23 cellular contexts compared by ENCODE assay signal in the genomic region with DNA sequence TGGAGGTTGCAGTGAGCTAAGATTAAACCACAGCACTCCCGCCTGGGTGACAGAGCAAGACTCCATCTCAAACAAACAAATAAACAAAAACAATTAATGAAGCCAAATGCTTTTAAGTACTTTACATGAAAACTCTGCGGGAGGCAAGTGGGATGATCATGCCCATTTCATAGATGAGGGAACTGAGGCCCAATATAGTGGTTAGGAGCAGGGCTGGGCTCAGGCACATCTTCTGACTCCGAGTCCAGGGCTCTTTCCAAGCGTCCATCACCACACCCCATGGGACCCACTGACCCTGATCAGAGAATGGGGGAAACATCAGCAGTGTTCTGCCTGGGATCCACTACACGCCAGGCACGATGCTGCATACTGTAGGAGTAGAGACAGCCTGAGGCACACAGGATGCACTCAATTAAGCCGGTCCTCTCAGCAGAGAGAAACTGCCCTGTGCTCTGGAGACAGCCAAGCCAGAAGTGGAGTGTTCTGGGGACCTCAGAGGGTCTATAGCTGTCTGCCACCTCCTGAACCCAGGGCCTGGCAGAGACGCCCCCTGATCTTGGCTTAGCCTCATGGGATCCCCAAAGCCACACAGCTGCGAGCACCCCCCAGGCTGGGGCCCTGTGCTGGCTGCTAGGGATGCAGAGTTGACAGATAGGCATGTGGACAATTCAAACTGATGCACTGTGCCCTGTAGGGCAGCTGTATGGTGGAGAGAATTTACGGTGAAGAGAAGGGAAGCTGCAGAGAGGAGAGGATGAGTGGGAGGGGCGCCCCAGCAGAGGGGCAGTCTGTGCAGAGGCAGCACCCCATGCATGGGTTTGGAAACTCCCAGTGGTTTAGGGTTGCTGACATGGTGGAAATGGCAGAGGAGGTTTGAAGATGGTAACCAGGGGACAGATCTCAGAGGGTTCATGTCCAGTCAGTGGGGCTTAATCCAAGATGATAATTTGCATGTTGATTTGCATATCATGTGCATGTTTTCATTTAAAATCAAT. TPM values are rescaled to one million over a fixed set of nuclear protein-coding genes. Genes with fewer than 3 reads are reported as not detected.
DNase-seq lines count a peak whose midpoint lies in the region; ATAC-seq and TF ChIP-seq lines count a peak whose summit lies in the region.
"Had no signal": no experiment of that assay in that cellular context is flagged by ENCODE, and none has a peak within 500 bp of the region (broad histone marks: within the 10 kb centered on the region; RNA-seq: fewer than 3 reads in every experiment).

No MANE protein-coding gene starts in this region.

- H3K79me2 ChIP-seq in KMS-11 (ENCODE audit: insufficient read depth, low read depth) (no peaks in the 10 kb centered on the region), osteoblast (ENCODE audit: insufficient read depth, low read length) (no peaks in the 10 kb centered on the region)

- intact Hi-C loops in activated T-helper 1 cell treated with anti-CD3 and anti-CD28 coated beads, Interleukin-12 subunit alpha, Interleukin-12 subunit beta, Interleukin-2, Interleukin-4 antibody, amounts not matched to agents 30 ng/mL and 10 ng/mL and 1 ng/mL, durations not matched to agents 14 hours and 24 hours and 36 hours (cut with micrococcal nuclease): loop anchor here (1.0 kb wide), 1 partner anchor 33 kb away; no protein-coding TSS in a partner anchor

- H3K9me3 Mint-ChIP-seq in activated CD8-positive, alpha-beta memory T cell treated with anti-CD3 and anti-CD28 coated beads, Interleukin-2, amount 10 ng/mL, durations not matched to agents 7 days and 5 days (ENCODE audit: low read depth): no peaks in the 10 kb centered on the region
- no peaks in the 10 kb centered on the region for H3K9me3 Mint-ChIP-seq in activated T-helper 1 cell treated with anti-CD3 and anti-CD28 coated beads, Interleukin-12 subunit alpha, Interleukin-12 subunit beta, Interleukin-2, Interleukin-4 antibody, amounts not matched to agents 30 ng/mL and 10 ng/mL and 1 ng/mL, durations not matched to agents 14 hours and 24 hours and 36 hours
- H3K9me3 Mint-ChIP-seq: stimulated activated naive CD8-positive, alpha-beta T cell treated with anti-CD3 and anti-CD28 coated beads, Interleukin-15, Interleukin-2, amounts not matched to agents 100 ng/mL and 50 ng/mL, for 24 hours had no signal

- H3K27ac ChIP-seq in KMS-11 (peak overlapping the region; percentile 24; the same call in 1 of the 2 replicates), osteoblast (ENCODE audit: low read depth, low read length) (no peak overlapping the region)
- H3K27ac ChIP-seq: brain microvascular endothelial cell, RWPE1, skin epidermis, thyroid gland had no signal

- H3K4me1 Mint-ChIP-seq in activated CD8-positive, alpha-beta memory T cell treated with anti-CD3 and anti-CD28 coated beads, Interleukin-2, amount 10 ng/mL, durations not matched to agents 7 days and 5 days: peaks cover 7% of the 10 kb centered on the region
- H3K4me1 Mint-ChIP-seq in activated T-helper 1 cell treated with anti-CD3 and anti-CD28 coated beads, Interleukin-12 subunit alpha, Interleukin-12 subunit beta, Interleukin-2, Interleukin-4 antibody, amounts not matched to agents 30 ng/mL and 10 ng/mL and 1 ng/mL, durations not matched to agents 14 hours and 24 hours and 36 hours (ENCODE audit: low read depth): peaks cover 36% of the 10 kb centered on the region

- no peaks in the 10 kb centered on the region for H3K36me3 Mint-ChIP-seq in activated CD8-positive, alpha-beta memory T cell treated with anti-CD3 and anti-CD28 coated beads, Interleukin-2, amount 10 ng/mL, durations not matched to agents 7 days and 5 days
- no peaks in the 10 kb centered on the region for H3K36me3 Mint-ChIP-seq in activated T-helper 1 cell treated with anti-CD3 and anti-CD28 coated beads, Interleukin-12 subunit alpha, Interleukin-12 subunit beta, Interleukin-2, Interleukin-4 antibody, amounts not matched to agents 30 ng/mL and 10 ng/mL and 1 ng/mL, durations not matched to agents 14 hours and 24 hours and 36 hours (ENCODE audit: low read depth)

- no peaks in the 10 kb centered on the region for H3K36me3 ChIP-seq in KMS-11 (ENCODE audit: insufficient read depth)
- H3K36me3 ChIP-seq in osteoblast (ENCODE audit: insufficient read depth, low read length): no peaks in the 10 kb centered on the region
- H3K36me3 ChIP-seq: brain microvascular endothelial cell, thyroid gland had no signal

- H3K27ac Mint-ChIP-seq in activated CD8-positive, alpha-beta memory T cell treated with anti-CD3 and anti-CD28 coated beads, Interleukin-2, amount 10 ng/mL, durations not matched to agents 7 days and 5 days: no peak overlapping the region
- peak overlapping the region; percentile 77 for H3K27ac Mint-ChIP-seq in activated T-helper 1 cell treated with anti-CD3 and anti-CD28 coated beads, Interleukin-12 subunit alpha, Interleukin-12 subunit beta, Interleukin-2, Interleukin-4 antibody, amounts not matched to agents 30 ng/mL and 10 ng/mL and 1 ng/mL, durations not matched to agents 14 hours and 24 hours and 36 hours

- H3K27me3 ChIP-seq in KMS-11 (ENCODE audit: insufficient read depth, low read depth): no peaks in the 10 kb centered on the region
- peaks cover 14% of the 10 kb centered on the region for H3K27me3 ChIP-seq in osteoblast (ENCODE audit: insufficient read depth, low read length)
- H3K27me3 ChIP-seq: thyroid gland had no signal

- H3K9me3 ChIP-seq in osteoblast (ENCODE audit: low read depth, low read length): no peaks in the 10 kb centered on the region
- H3K9me3 ChIP-seq: thyroid gland had no signal

- H3K4me3 ChIP-seq in KMS-11 (IDR thresholded peaks at IDR 0.05; ENCODE audit: insufficient read depth, low read depth, low read length) (no peak overlapping the region), osteoblast (ENCODE audit: insufficient read depth, low read length) (no peak overlapping the region)
- H3K4me3 ChIP-seq: skin epidermis, thyroid gland had no signal

- H3K4me1 ChIP-seq in KMS-11 (ENCODE audit: low read depth, poor library complexity, severe bottlenecking): peaks cover 23% of the 10 kb centered on the region
- no peaks in the 10 kb centered on the region for H3K4me1 ChIP-seq in osteoblast (ENCODE audit: insufficient read depth, low read length)
- H3K4me1 ChIP-seq: thyroid gland had no signal

- H4K20me1 ChIP-seq in KMS-11 (ENCODE audit: insufficient read depth) (no peaks in the 10 kb centered on the region), osteoblast (ENCODE audit: insufficient read depth, low read length) (no peaks in the 10 kb centered on the region)

- H3K4me2 ChIP-seq in KMS-11 (peak overlapping the region; percentile 58), osteoblast (ENCODE audit: insufficient read depth, low read length) (no peak overlapping the region)

- peaks cover 2% of the 10 kb centered on the region for H3K27me3 Mint-ChIP-seq in activated CD8-positive, alpha-beta memory T cell treated with anti-CD3 and anti-CD28 coated beads, Interleukin-2, amount 10 ng/mL, durations not matched to agents 7 days and 5 days
- peaks cover 9% of the 10 kb centered on the region for H3K27me3 Mint-ChIP-seq in activated T-helper 1 cell treated with anti-CD3 and anti-CD28 coated beads, Interleukin-12 subunit alpha, Interleukin-12 subunit beta, Interleukin-2, Interleukin-4 antibody, amounts not matched to agents 30 ng/mL and 10 ng/mL and 1 ng/mL, durations not matched to agents 14 hours and 24 hours and 36 hours (ENCODE audit: insufficient read depth)

- no peak overlapping the region for H3K9ac ChIP-seq in KMS-11

- CTCF ChIA-PET in activated CD8-positive, alpha-beta memory T cell treated with anti-CD3 and anti-CD28 coated beads, Interleukin-2, amount 10 ng/mL, durations not matched to agents 7 days and 5 days (lab: Charles Lee): interaction anchor here (1.3 to 1.4 kb wide), 2 partner anchors 9 to 28 kb away, joined by 5 to 6 read pairs; partner anchors contain the start of gene DNPH1

- TF ChIP-seq CTCF in KMS-11 (conservative IDR thresholded peaks at IDR 0.05; ENCODE audit: low read depth, low read length) (no peak), osteoblast (IDR thresholded peaks at IDR 0.05; ENCODE audit: extremely low read depth, low read depth, low read length) (no peak)

- no peak for ATAC-seq in activated CD8-positive, alpha-beta memory T cell treated with anti-CD3 and anti-CD28 coated beads, Interleukin-2, amount 10 ng/mL, durations not matched to agents 7 days and 5 days
- ATAC-seq: left cardiac atrium had no signal

- peak overlapping the region; percentile 58; the same call in 1 of the 2 replicates for H2AFZ ChIP-seq in KMS-11 (ENCODE audit: low read depth)
- no peak overlapping the region for H2AFZ ChIP-seq in osteoblast (ENCODE audit: low read length)

- no peak overlapping the region for H3K4me3 Mint-ChIP-seq in activated CD8-positive, alpha-beta memory T cell treated with anti-CD3 and anti-CD28 coated beads, Interleukin-2, amount 10 ng/mL, durations not matched to agents 7 days and 5 days
- H3K4me3 Mint-ChIP-seq in activated T-helper 1 cell treated with anti-CD3 and anti-CD28 coated beads, Interleukin-12 subunit alpha, Interleukin-12 subunit beta, Interleukin-2, Interleukin-4 antibody, amounts not matched to agents 30 ng/mL and 10 ng/mL and 1 ng/mL, durations not matched to agents 14 hours and 24 hours and 36 hours: peak overlapping the region; percentile 61
- H3K4me3 Mint-ChIP-seq: stimulated activated naive CD8-positive, alpha-beta T cell treated with anti-CD3 and anti-CD28 coated beads, Interleukin-15, Interleukin-2, amounts not matched to agents 100 ng/mL and 50 ng/mL, for 24 hours had no signal

- peak; percentile 53 for DNase-seq in activated CD8-positive, alpha-beta memory T cell treated with anti-CD3 and anti-CD28 coated beads for 24 hours
- DNase-seq in activated CD8-positive, alpha-beta memory T cell treated with anti-CD3 and anti-CD28 coated beads, Interleukin-2, amount 10 ng/mL, durations not matched to agents 7 days and 5 days: no peak
- DNase-seq in activated T-helper 1 cell treated with anti-CD3 and anti-CD28 coated beads, Interleukin-12 subunit alpha, Interleukin-12 subunit beta, Interleukin-2, Interleukin-4 antibody, amounts not matched to agents 30 ng/mL and 10 ng/mL and 1 ng/mL, durations not matched to agents 14 hours and 24 hours and 36 hours (ENCODE audit: low spot score): no peak
- peak; percentile 60 for DNase-seq in osteoblast (ENCODE audit: insufficient read length, low spot score, missing footprints)
- DNase-seq in stimulated activated CD4-positive, alpha-beta T cell treated with anti-CD3 and anti-CD28 coated beads, Interleukin-1b, Interleukin-23, amount 100 ng/mL, for 48 hours: no peak
- DNase-seq in HuH-7.5 (ENCODE audit: low spot score): no peak
- DNase-seq in NOMO-1 treated with dmso at 0.1 percent for 144 hours (lab: John Stamatoyannopoulos, UW; ENCODE audit: unreplicated experiment): no peak
- DNase-seq: ACHN; brain microvascular endothelial cell; effector CD4-positive, alpha-beta T cell; Kasumi-1; left cardiac atrium; mesenchymal stem cell; NCI-H510A treated with DMSO at 0.1 percent for 48 hours; nucleus accumbens; thyroid gland had no signal

RNA-seq across cellular contexts. Expression of gene TTBK1, which starts 13.7 kb away (rescaled TPM):
- under 1 TPM; 0.20 to 0.80 TPM for total RNA-seq in activated CD8-positive, alpha-beta memory T cell treated with anti-CD3 and anti-CD28 coated beads, Interleukin-2, amount 10 ng/mL, durations not matched to agents 7 days and 5 days
- 1.7 and 2.0 TPM in 2 replicates for total RNA-seq in activated T-helper 1 cell treated with anti-CD3 and anti-CD28 coated beads, Interleukin-12 subunit alpha, Interleukin-12 subunit beta, Interleukin-2, Interleukin-4 antibody, amounts not matched to agents 30 ng/mL and 10 ng/mL and 1 ng/mL, durations not matched to agents 14 hours and 24 hours and 36 hours
- total RNA-seq in osteoblast: under 0.01 TPM in 1 of 2 replicates, not detected in the other

RNA-seq across cellular contexts. Expression of gene DNPH1, which starts 27.7 kb away (rescaled TPM):
- total RNA-seq in activated CD8-positive, alpha-beta memory T cell treated with anti-CD3 and anti-CD28 coated beads, Interleukin-2, amount 10 ng/mL, durations not matched to agents 7 days and 5 days: 10 to 100 TPM; 54.0 to 60.0 TPM
- total RNA-seq in activated T-helper 1 cell treated with anti-CD3 and anti-CD28 coated beads, Interleukin-12 subunit alpha, Interleukin-12 subunit beta, Interleukin-2, Interleukin-4 antibody, amounts not matched to agents 30 ng/mL and 10 ng/mL and 1 ng/mL, durations not matched to agents 14 hours and 24 hours and 36 hours: 65.8 and 71.6 TPM in 2 replicates
- 32.9 and 33.3 TPM in 2 replicates for total RNA-seq in osteoblast

RNA-seq across cellular contexts. Expression of gene SLC22A7, which starts 41.1 kb away (rescaled TPM):
- total RNA-seq in activated CD8-positive, alpha-beta memory T cell treated with anti-CD3 and anti-CD28 coated beads, Interleukin-2, amount 10 ng/mL, durations not matched to agents 7 days and 5 days: not detected
- not detected in 2 replicates for total RNA-seq in activated T-helper 1 cell treated with anti-CD3 and anti-CD28 coated beads, Interleukin-12 subunit alpha, Interleukin-12 subunit beta, Interleukin-2, Interleukin-4 antibody, amounts not matched to agents 30 ng/mL and 10 ng/mL and 1 ng/mL, durations not matched to agents 14 hours and 24 hours and 36 hours
- not detected in 2 replicates for total RNA-seq in osteoblast
- total RNA-seq: epithelial cell of proximal tubule; left cardiac atrium; pulmonary artery endothelial cell; T-helper 1 cell treated with Interleukin-12 subunit alpha and Interleukin-12 subunit beta and Interleukin-4 antibody, amounts not matched to agents 30 ng/mL and 1 ng/mL, for 36 hours; thyroid gland had no signal

RNA-seq across cellular contexts. Expression of gene CRIP3, which starts 51.7 kb away (rescaled TPM):
- total RNA-seq in activated CD8-positive, alpha-beta memory T cell treated with anti-CD3 and anti-CD28 coated beads, Interleukin-2, amount 10 ng/mL, durations not matched to agents 7 days and 5 days: under 1 TPM; 0.50 to 0.66 TPM
- not detected in 2 replicates for total RNA-seq in activated T-helper 1 cell treated with anti-CD3 and anti-CD28 coated beads, Interleukin-12 subunit alpha, Interleukin-12 subunit beta, Interleukin-2, Interleukin-4 antibody, amounts not matched to agents 30 ng/mL and 10 ng/mL and 1 ng/mL, durations not matched to agents 14 hours and 24 hours and 36 hours
- total RNA-seq in osteoblast: 0.59 TPM in 1 of 2 replicates, not detected in the other
- total RNA-seq: epithelial cell of proximal tubule; pulmonary artery endothelial cell; T-helper 1 cell treated with Interleukin-12 subunit alpha and Interleukin-12 subunit beta and Interleukin-4 antibody, amounts not matched to agents 30 ng/mL and 1 ng/mL, for 36 hours had no signal

Comparison
In these comparisons a context has a peak if more than half of its experiments do, and no peak if none do; other contexts are left out.
1. DNase-seq: peak in activated CD8-positive, alpha-beta memory T cell treated with anti-CD3 and anti-CD28 coated beads for 24 hours (single experiment) and osteoblast (single experiment); none in activated CD8-positive, alpha-beta memory T cell treated with anti-CD3 and anti-CD28 coated beads, Interleukin-2, amount 10 ng/mL, durations not matched to agents 7 days and 5 days (single experiment), activated T-helper 1 cell treated with anti-CD3 and anti-CD28 coated beads, Interleukin-12 subunit alpha, Interleukin-12 subunit beta, Interleukin-2, Interleukin-4 antibody, amounts not matched to agents 30 ng/mL and 10 ng/mL and 1 ng/mL, durations not matched to agents 14 hours and 24 hours and 36 hours (single experiment), stimulated activated CD4-positive, alpha-beta T cell treated with anti-CD3 and anti-CD28 coated beads, Interleukin-1b, Interleukin-23, amount 100 ng/mL, for 48 hours (single experiment), HuH-7.5 (single experiment) and NOMO-1 treated with dmso at 0.1 percent for 144 hours (single experiment).